ENCODE assay signal across 21 cellular contexts in the genomic region with DNA sequence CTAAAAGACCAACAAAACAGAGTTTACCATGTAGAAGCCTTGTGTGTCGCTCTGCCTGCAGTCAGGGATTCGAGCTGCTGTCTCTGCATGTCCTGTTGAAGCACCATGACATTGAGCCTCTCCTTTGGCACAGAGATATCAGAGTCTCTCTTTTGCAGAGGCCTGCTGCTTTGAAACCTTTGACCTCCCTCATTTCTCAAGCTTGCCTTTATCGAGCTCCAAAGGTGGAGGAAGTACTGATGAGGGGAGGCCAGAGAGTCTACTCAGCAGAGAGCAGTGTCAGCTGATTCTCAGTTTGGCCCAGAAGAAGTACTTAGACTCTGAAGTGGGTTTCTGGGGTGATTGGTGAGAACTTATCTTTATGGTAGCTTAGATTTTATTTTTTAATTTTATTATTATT.
"Had no signal": no experiment of that assay in that cellular context is flagged by ENCODE, and none has a peak within 500 bp of the region (broad histone marks: within the 10 kb centered on the region; RNA-seq: fewer than 3 reads in every experiment).

No MANE protein-coding gene starts in this region.

- H3K4me3 ChIP-seq: Peyer's patch had no signal

- H3K36me3 ChIP-seq: Peyer's patch, WERI-Rb-1 had no signal

- DNase-seq: activated CD4-positive, alpha-beta T cell treated with anti-CD3 and anti-CD28 coated beads for 36 hours; activated CD4-positive, alpha-beta T cell treated with anti-CD3 and anti-CD28 coated beads, Interleukin-2, amount 50 U/mL, for 1 hour; activated CD8-positive, alpha-beta memory T cell treated with anti-CD3 and anti-CD28 coated beads, Interleukin-2, amount 50 U/mL, for 4 hours; activated CD8-positive, alpha-beta T cell treated with anti-CD3 and anti-CD28 coated beads for 36 hours; activated gamma-delta T cell treated with Interleukin-2 at 50 U/mL for 16 hours; activated naive CD4-positive, alpha-beta T cell treated with anti-CD3 and anti-CD28 coated beads, Interleukin-2, amount 10 ng/mL, durations not matched to agents 7 days and 5 days; activated naive CD8-positive, alpha-beta T cell treated with anti-CD3 and anti-CD28 coated beads for 36 hours; activated T-cell treated with anti-CD3 and anti-CD28 coated beads, Interleukin-2, amount 50 U/mL, for 72 hours; NCI-H1105; NCI-H1436; NCI-H1694 treated with DMSO at 0.1 percent for 48 hours; NCI-H2029 treated with DMSO at 0.1 percent for 48 hours; NCI-H345; NCI-H510A; NCI-H526 treated with DMSO at 0.1 percent for 48 hours; NCI-H82; Peyer's patch; SHP77 treated with DMSO at 0.1 percent for 48 hours; WERI-Rb-1 had no signal

- H3K27ac ChIP-seq: KMS-11, Peyer's patch, RWPE1, WERI-Rb-1 had no signal

- H3K9me3 ChIP-seq: Peyer's patch had no signal

- ATAC-seq: activated CD4-positive, alpha-beta T cell treated with anti-CD3 and anti-CD28 coated beads for 36 hours; activated CD8-positive, alpha-beta T cell treated with anti-CD3 and anti-CD28 coated beads for 36 hours; activated T-cell treated with anti-CD3 and anti-CD28 coated beads, Interleukin-2, amount 50 U/mL, for 72 hours had no signal

- H3K27me3 ChIP-seq: Peyer's patch had no signal
